22 cellular contexts compared by ENCODE assay signal in the genomic region with DNA sequence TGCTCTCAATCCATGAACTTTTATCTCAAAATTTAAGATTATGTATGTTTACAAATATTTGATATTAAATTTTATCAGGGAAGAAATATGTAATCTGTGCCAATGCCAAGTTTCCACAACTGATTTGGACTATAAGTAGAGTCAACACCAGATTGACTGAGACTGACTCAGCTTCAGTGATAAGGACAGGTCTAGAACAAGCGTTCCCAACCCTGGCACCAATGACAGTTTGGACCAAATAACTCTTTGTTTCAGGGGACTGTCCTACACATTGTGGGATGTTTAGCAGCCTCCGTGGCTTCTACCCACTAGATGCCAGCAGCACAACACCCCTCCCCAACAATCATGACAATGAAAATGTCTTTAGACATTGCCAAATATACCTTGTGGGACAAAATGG.
"Had no signal": no experiment of that assay in that cellular context is flagged by ENCODE, and none has a peak within 500 bp of the region (broad histone marks: within the 10 kb centered on the region; RNA-seq: fewer than 3 reads in every experiment).

No MANE protein-coding gene starts in this region.

- ATAC-seq: activated CD8-positive, alpha-beta T cell treated with anti-CD3 and anti-CD28 coated beads, Interleukin-2, amount 10 ng/mL, durations not matched to agents 7 days and 5 days; gastroesophageal sphincter; natural killer cell treated with Interleukin-12 subunit alpha and Interleukin-12 subunit beta and Interleukin-15 and Interleukin-18, amount 100 ng/mL, for 72 hours had no signal

- H3K36me3 ChIP-seq: breast epithelium, neutrophil, sigmoid colon had no signal

- H3K27ac ChIP-seq: breast epithelium, gastroesophageal sphincter, neutrophil, parathyroid adenoma, sigmoid colon, tibial nerve had no signal

- H3K9me3 Mint-ChIP-seq: natural killer cell treated with Interleukin-12 subunit alpha and Interleukin-12 subunit beta and Interleukin-15 and Interleukin-18, amount 100 ng/mL, for 72 hours had no signal

- H3K27me3 ChIP-seq: breast epithelium, gastroesophageal sphincter, heart right ventricle, neutrophil, sigmoid colon, spleen, tibial nerve had no signal

- H3K4me3 Mint-ChIP-seq: activated CD4-positive, alpha-beta T cell treated with anti-CD3 and anti-CD28 coated beads, Interleukin-2, amount 10 ng/mL, durations not matched to agents 7 days and 5 days; activated CD8-positive, alpha-beta T cell treated with anti-CD3 and anti-CD28 coated beads, Interleukin-2, amount 10 ng/mL, durations not matched to agents 7 days and 5 days; natural killer cell treated with Interleukin-12 subunit alpha and Interleukin-12 subunit beta and Interleukin-15 and Interleukin-18, amount 100 ng/mL, for 72 hours had no signal

- H3K9me3 ChIP-seq: breast epithelium, gastroesophageal sphincter, heart right ventricle, neutrophil, sigmoid colon, spleen, tibial nerve had no signal

- H2AFZ ChIP-seq: parathyroid adenoma had no signal

- H3K9ac ChIP-seq: parathyroid adenoma had no signal

- H3K4me3 ChIP-seq: breast epithelium, gastroesophageal sphincter, heart right ventricle, lung, sigmoid colon, spleen, tibial nerve had no signal

- H3K79me2 ChIP-seq: parathyroid adenoma had no signal

- DNase-seq: activated CD4-positive, alpha-beta T cell treated with anti-CD3 and anti-CD28 coated beads, Interleukin-2, amount 10 ng/mL, durations not matched to agents 7 days and 5 days; activated CD8-positive, alpha-beta T cell treated with anti-CD3 and anti-CD28 coated beads, Interleukin-2, amount 10 ng/mL, durations not matched to agents 7 days and 5 days; activated effector memory CD4-positive, alpha-beta T cell treated with Interleukin-2 at 50 U/mL for 16 hours; activated naive CD4-positive, alpha-beta T cell treated with anti-CD3 and anti-CD28 coated beads, Interleukin-2, amount 50 U/mL, for 16 hours; activated T-cell treated with anti-CD3 and anti-CD28 coated beads, Interleukin-2, amount 50 U/mL, for 48 hours; cerebellar nuclear complex; cortex of kidney; heart right ventricle; sigmoid colon; spleen; stimulated activated naive CD4-positive, alpha-beta T cell; substantia nigra; T1000 had no signal

- H3K27me3 Mint-ChIP-seq: activated CD4-positive, alpha-beta T cell treated with anti-CD3 and anti-CD28 coated beads, Interleukin-2, amount 10 ng/mL, durations not matched to agents 7 days and 5 days; natural killer cell treated with Interleukin-12 subunit alpha and Interleukin-12 subunit beta and Interleukin-15 and Interleukin-18, amount 100 ng/mL, for 72 hours had no signal

- H3K27ac Mint-ChIP-seq: activated CD4-positive, alpha-beta T cell treated with anti-CD3 and anti-CD28 coated beads, Interleukin-2, amount 10 ng/mL, durations not matched to agents 7 days and 5 days; activated CD8-positive, alpha-beta T cell treated with anti-CD3 and anti-CD28 coated beads, Interleukin-2, amount 10 ng/mL, durations not matched to agents 7 days and 5 days; natural killer cell treated with Interleukin-12 subunit alpha and Interleukin-12 subunit beta and Interleukin-15 and Interleukin-18, amount 100 ng/mL, for 72 hours had no signal

- FAIRE-seq: astrocyte, endometrium had no signal
